Comparison of ENCODE assay signal across 15 cellular contexts in the genomic region with DNA sequence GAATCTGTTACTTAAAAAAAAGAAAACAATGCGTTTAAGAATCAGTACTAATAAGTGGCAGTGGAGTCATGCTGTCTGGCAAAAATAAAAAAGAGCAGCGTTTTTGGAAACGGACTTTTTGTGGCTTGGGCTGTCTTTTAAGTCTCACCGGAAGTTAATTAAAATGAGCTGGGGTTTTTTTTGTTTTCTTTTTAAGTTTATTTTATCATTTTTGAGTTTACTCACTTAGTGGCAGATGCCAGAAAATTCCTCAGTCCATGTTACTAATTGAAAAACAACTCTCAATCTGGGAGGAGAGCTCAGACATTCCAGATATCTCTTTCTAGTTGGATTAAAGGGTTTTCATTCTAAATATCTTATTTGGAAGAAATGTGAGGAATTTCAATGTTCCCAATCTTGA.
A peak's percentile ranks its signal among the peaks of the same experiment; 100 is the strongest.
DNase-seq lines count a peak whose midpoint lies in the region; ATAC-seq and TF ChIP-seq lines count a peak whose summit lies in the region.
"Had no signal": no experiment of that assay in that cellular context is flagged by ENCODE, and none has a peak within 500 bp of the region (broad histone marks: within the 10 kb centered on the region; RNA-seq: fewer than 3 reads in every experiment).

No MANE protein-coding gene starts in this region.

- no peak overlapping the region for H3K4me2 ChIP-seq in neuronal stem cell (ENCODE audit: insufficient read depth, low read length, poor library complexity, severe bottlenecking)
- H3K4me2 ChIP-seq: A549 had no signal

- H3K79me1 ChIP-seq in neuronal stem cell (ENCODE audit: low read depth, low read length), result no peaks in the 10 kb centered on the region

- ATAC-seq in heart right ventricle (no peak), Right ventricle myocardium superior (ENCODE audit: poor library complexity) (no peak)
- ATAC-seq in naive thymus-derived CD8-positive, alpha-beta T cell, result no peak
- ATAC-seq: A549; activated CD8-positive, alpha-beta T cell treated with anti-CD3 and anti-CD28 coated beads, Interleukin-2, amount 10 ng/mL, durations not matched to agents 7 days and 5 days; lower lobe of right lung had no signal

- DNase-seq in heart right ventricle, result no peak
- no peak for DNase-seq in Right ventricle myocardium superior
- DNase-seq in amniotic stem cell (lab: John Stamatoyannopoulos, UW), result peak; percentile 13
- peak; percentile 31 for DNase-seq in iris pigment epithelial cell (ENCODE audit: low read depth)
- DNase-seq in tibial nerve (ENCODE audit: low spot score in 2 of 2), result no peak
- DNase-seq in NK-92 treated with Interleukin-12 subunit alpha and Interleukin-12 subunit beta, amount 100 ng/mL, for 24 hours (lab: John Stamatoyannopoulos, UW), result no peak
- no peak for DNase-seq in neuronal stem cell (ENCODE audit: low spot score)
- no peak for DNase-seq in naive thymus-derived CD8-positive, alpha-beta T cell
- DNase-seq: activated CD8-positive, alpha-beta T cell treated with anti-CD3 and anti-CD28 coated beads, Interleukin-2, amount 10 ng/mL, durations not matched to agents 7 days and 5 days; lower lobe of right lung; MM.1S; small intestine had no signal

- no peak for TF ChIP-seq EP300 in tibial nerve (IDR thresholded peaks at IDR 0.05)

- no peaks in the 10 kb centered on the region for H3K36me3 ChIP-seq in heart right ventricle
- no peaks in the 10 kb centered on the region for H3K36me3 ChIP-seq in tibial nerve
- H3K36me3 ChIP-seq in neuronal stem cell (replicated peaks in 1 of 2; ENCODE audit: control insufficient read depth in 2 of 2, insufficient read depth in 2 of 2, low read length in 2 of 2), result peaks cover 0 to 3% of the 10 kb centered on the region in 2 donors
- H3K36me3 ChIP-seq: cardiac muscle cell, lower lobe of right lung, neutrophil had no signal

- intact Hi-C loops in heart right ventricle (cut with DNase I) (no loop called here), Right ventricle myocardium superior (cut with DNase I) (no loop called here)

- H2BK15ac ChIP-seq in neuronal stem cell (ENCODE audit: low read length), result no peak overlapping the region

- H3K14ac ChIP-seq in neuronal stem cell (ENCODE audit: low read length), result no peak overlapping the region

- no peak overlapping the region for H3K23ac ChIP-seq in neuronal stem cell (ENCODE audit: low read depth, low read length, poor library complexity)

- no peak overlapping the region for H2BK5ac ChIP-seq in neuronal stem cell (ENCODE audit: low read length)

- no peak overlapping the region for H3K27ac Mint-ChIP-seq in naive thymus-derived CD8-positive, alpha-beta T cell
- H3K27ac Mint-ChIP-seq: activated CD8-positive, alpha-beta T cell treated with anti-CD3 and anti-CD28 coated beads, Interleukin-2, amount 10 ng/mL, durations not matched to agents 7 days and 5 days had no signal

- no peaks in the 10 kb centered on the region for H3K27me3 Mint-ChIP-seq in naive thymus-derived CD8-positive, alpha-beta T cell

- H3K4me1 ChIP-seq in heart right ventricle (peaks cover 0 to 21% (median 0%) of the 10 kb centered on the region in 9 donors), tibial nerve (peaks cover 0 to 27% (median 4%) of the 10 kb centered on the region in 4 donors), neuronal stem cell (ENCODE audit: control insufficient read depth in 2 of 2, insufficient read depth in 1 of 2, low read depth in 1 of 2, low read length in 2 of 2) (peaks cover 0 to 4% of the 10 kb centered on the region in 2 donors)
- H3K4me1 ChIP-seq: A549 had no signal

- H2AK5ac ChIP-seq in neuronal stem cell (ENCODE audit: low read depth, low read length), result no peak overlapping the region

- TF ChIP-seq CTCF in heart right ventricle (IDR thresholded peaks at IDR 0.05) (no peak), tibial nerve (IDR thresholded peaks at IDR 0.05) (no peak)

- peaks cover 0 to 3% (median 0%) of the 10 kb centered on the region in 11 donors for H3K9me3 ChIP-seq in heart right ventricle
- H3K9me3 ChIP-seq in tibial nerve, result no peaks in the 10 kb centered on the region
- peaks cover 0 to 2% of the 10 kb centered on the region in 2 donors for H3K9me3 ChIP-seq in neuronal stem cell (replicated peaks in 1 of 2; ENCODE audit: control insufficient read depth in 2 of 2, insufficient read depth in 1 of 2, low read depth in 1 of 2, low read length in 2 of 2)
- H3K9me3 ChIP-seq: A549, lower lobe of right lung, neutrophil had no signal

- 46 to 62% methylated on average over 4 of the region's 4 CpGs for WGBS in heart right ventricle, 2 donors
- WGBS in tibial nerve, 2 donors, result 24% methylated on average over 4 of the region's 4 CpGs
- WGBS in neuronal stem cell (ENCODE audit: extremely low coverage in 2 of 2, insufficient read length in 2 of 2, insufficient replicate concordance in 1 of 2), 2 donors, result no CpG with 5 or more reads among the region's 4 CpGs

- no peaks in the 10 kb centered on the region for H3K9me3 Mint-ChIP-seq in naive thymus-derived CD8-positive, alpha-beta T cell

- H3K36me3 Mint-ChIP-seq in naive thymus-derived CD8-positive, alpha-beta T cell, result no peaks in the 10 kb centered on the region

- no peak overlapping the region for H3K4ac ChIP-seq in neuronal stem cell (ENCODE audit: low read length)

- H3K4me1 Mint-ChIP-seq in naive thymus-derived CD8-positive, alpha-beta T cell, result peaks cover under 1 to 8% (median 4%) of the 10 kb centered on the region in 4 donors

- H4K91ac ChIP-seq in neuronal stem cell (ENCODE audit: low read depth, low read length, poor library complexity), result no peak overlapping the region

- no peak overlapping the region for H3K4me3 Mint-ChIP-seq in naive thymus-derived CD8-positive, alpha-beta T cell
- H3K4me3 Mint-ChIP-seq: activated CD8-positive, alpha-beta T cell treated with anti-CD3 and anti-CD28 coated beads, Interleukin-2, amount 10 ng/mL, durations not matched to agents 7 days and 5 days had no signal

- peak overlapping the region in 7 of 10 donors; percentile 15 to 59 (median 45) for H3K27ac ChIP-seq in heart right ventricle
- peak overlapping the region; percentile 12 to 75 (median 58) for H3K27ac ChIP-seq in tibial nerve
- no peak overlapping the region for H3K27ac ChIP-seq in neuronal stem cell (replicated peaks; ENCODE audit: low read length)
- H3K27ac ChIP-seq: A549, cardiac muscle cell, lower lobe of right lung, neutrophil had no signal

- H2BK12ac ChIP-seq in neuronal stem cell (ENCODE audit: low read length), result no peak overlapping the region

- H3K27me3 ChIP-seq in heart right ventricle (no peaks in the 10 kb centered on the region), tibial nerve (no peaks in the 10 kb centered on the region), neuronal stem cell (ENCODE audit: control insufficient read depth in 3 of 3, insufficient read depth in 3 of 3, low read depth in 1 of 3, low read length in 3 of 3) (no peaks in the 10 kb centered on the region)
- H3K27me3 ChIP-seq: cardiac muscle cell, neutrophil had no signal

- H4K8ac ChIP-seq in neuronal stem cell (ENCODE audit: low read depth, low read length), result no peak overlapping the region

- no peak for TF ChIP-seq POLR2A in tibial nerve (IDR thresholded peaks at IDR 0.05)

- no peak overlapping the region for H3K18ac ChIP-seq in neuronal stem cell (ENCODE audit: low read length)

- no peak overlapping the region for H3K4me3 ChIP-seq in heart right ventricle
- H3K4me3 ChIP-seq in tibial nerve, result no peak overlapping the region
- no peak overlapping the region for H3K4me3 ChIP-seq in neuronal stem cell (ENCODE audit: low read length in 2 of 2)
- H3K4me3 ChIP-seq: A549, cardiac muscle cell, lower lobe of right lung had no signal

- H2BK120ac ChIP-seq in neuronal stem cell (ENCODE audit: low read depth, low read length), result no peak overlapping the region

- no peak overlapping the region for H2AFZ ChIP-seq in neuronal stem cell (ENCODE audit: low read length)

- H3K9ac ChIP-seq in neuronal stem cell (ENCODE audit: low read depth, low read length, poor library complexity), result no peak overlapping the region

- POLR2A ChIA-PET in naive thymus-derived CD8-positive, alpha-beta T cell (lab: Charles Lee), result no interaction called here

Comparison
In these comparisons a context has a peak if more than half of its experiments do, and no peak if none do; other contexts are left out.
1. DNase-seq: peak in amniotic stem cell (single experiment) and iris pigment epithelial cell (single experiment); none in heart right ventricle (0 of 2), Right ventricle myocardium superior (single experiment), tibial nerve (0 of 2), NK-92 treated with Interleukin-12 subunit alpha and Interleukin-12 subunit beta, amount 100 ng/mL, for 24 hours (single experiment), neuronal stem cell (single experiment) and naive thymus-derived CD8-positive, alpha-beta T cell (0 of 10).